ENCODE assay signal across 8 cellular contexts in genomic region chr2:176453784-176454183, GRCh38.
"Had no signal": no experiment of that assay in that cellular context is flagged by ENCODE, and none has a peak within 500 bp of the region (broad histone marks: within the 10 kb centered on the region; RNA-seq: fewer than 3 reads in every experiment).

No MANE protein-coding gene starts in this region.

- H3K4me3 ChIP-seq: GM23248, HAP-1 had no signal

- FAIRE-seq: HTR-8/SVneo had no signal

- H3K36me3 ChIP-seq: HAP-1 had no signal

- DNase-seq: GM23248, GOT3, H7, HFFc6, KBM-7 had no signal

- H3K9ac ChIP-seq: GM23248 had no signal

- H3K9me3 ChIP-seq: HAP-1 had no signal

- H3K27ac ChIP-seq: GM23248 had no signal

- ATAC-seq: HCT116 had no signal

- H2AFZ ChIP-seq: GM23248 had no signal
